In the genomic region with DNA sequence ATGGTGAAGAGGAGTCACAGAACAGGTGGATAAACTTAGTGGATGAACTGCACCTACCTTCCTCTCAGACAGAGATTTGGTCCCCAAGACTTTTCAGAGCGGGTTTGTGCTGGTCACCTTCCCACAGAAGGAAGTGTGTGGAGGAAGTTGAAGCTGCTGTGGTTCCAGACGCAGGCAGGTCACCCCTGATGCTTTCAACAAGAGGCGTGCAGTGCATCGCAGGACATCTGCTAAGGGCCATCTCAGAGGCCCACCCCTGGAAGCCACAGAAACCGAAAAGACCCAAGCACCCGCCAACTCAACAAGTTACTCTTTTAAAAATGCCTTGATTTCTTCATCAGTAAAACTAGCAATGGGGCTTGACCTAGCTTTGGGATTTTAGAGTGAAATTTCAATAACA, we compare ENCODE assay signal across 15 cellular contexts. TPM values are rescaled to one million over a fixed set of nuclear protein-coding genes. Genes with fewer than 3 reads are reported as not detected.
DNase-seq lines count a peak whose midpoint lies in the region; ATAC-seq and TF ChIP-seq lines count a peak whose summit lies in the region.
"Had no signal": no experiment of that assay in that cellular context is flagged by ENCODE, and none has a peak within 500 bp of the region (broad histone marks: within the 10 kb centered on the region; RNA-seq: fewer than 3 reads in every experiment).

No MANE protein-coding gene starts in this region.

- H3K9me3 ChIP-seq in hepatocyte (ENCODE audit: low read depth) = no peaks in the 10 kb centered on the region
- H3K9me3 ChIP-seq in aorta (ENCODE audit: control insufficient read depth, low read length) = no peaks in the 10 kb centered on the region

- no peak for ATAC-seq in activated CD8-positive, alpha-beta T cell treated with anti-CD3 and anti-CD28 coated beads for 36 hours
- peak; percentile 45 to 46 for ATAC-seq in stimulated activated naive B cell treated with anti-CD40 and anti-IgM and Interleukin-4, amounts not matched to agents 10 μg/mL and 1 μg/mL and 100 μg/mL, for 72 hours (replicated peaks)
- ATAC-seq in aorta (ENCODE audit: low FRiP score) = no peak

- no peak overlapping the region for H3K4me2 ChIP-seq in hepatocyte

- H3K27me3 Mint-ChIP-seq in activated CD8-positive, alpha-beta T cell treated with anti-CD3 and anti-CD28 coated beads for 36 hours = no peaks in the 10 kb centered on the region
- H3K27me3 Mint-ChIP-seq in stimulated activated naive B cell treated with anti-CD40 and anti-IgM and Interleukin-4, amounts not matched to agents 10 μg/mL and 1 μg/mL and 100 μg/mL, for 72 hours = no peaks in the 10 kb centered on the region

- peak; percentile 51 for DNase-seq in activated CD8-positive, alpha-beta memory T cell treated with anti-CD3 and anti-CD28 coated beads for 24 hours
- no peak for DNase-seq in activated CD8-positive, alpha-beta memory T cell treated with anti-CD3 and anti-CD28 coated beads, Interleukin-2, amount 50 U/mL, for 4 hours
- no peak for DNase-seq in activated CD8-positive, alpha-beta T cell treated with anti-CD3 and anti-CD28 coated beads for 36 hours
- DNase-seq in hepatocyte (ENCODE audit: low spot score) = no peak
- no peak for DNase-seq in stimulated activated naive B cell treated with anti-CD40 and anti-IgM and Interleukin-4, amounts not matched to agents 10 μg/mL and 1 μg/mL and 100 μg/mL, for 72 hours
- DNase-seq in cerebellum (ENCODE audit: low spot score) = no peak
- DNase-seq in caudate nucleus (lab: John Stamatoyannopoulos, UW) = no peak
- no peak for DNase-seq in aorta
- DNase-seq: KG1, NCI-H345 had no signal

- intact Hi-C loops in activated CD8-positive, alpha-beta T cell treated with anti-CD3 and anti-CD28 coated beads for 36 hours (cut with micrococcal nuclease) = no loop called here
- intact Hi-C loops in aorta (cut with DNase I) = no loop called here

- CTCF ChIA-PET in activated CD8-positive, alpha-beta T cell treated with anti-CD3 and anti-CD28 coated beads for 36 hours (lab: Charles Lee) = interaction anchor here (1.2 kb wide), 1 partner anchor 52 kb away, joined by 6 read pairs; no protein-coding TSS in a partner anchor

- H3K27ac Mint-ChIP-seq in activated CD8-positive, alpha-beta T cell treated with anti-CD3 and anti-CD28 coated beads for 36 hours = peak overlapping the region; percentile 64
- peak overlapping the region; percentile 22 for H3K27ac Mint-ChIP-seq in stimulated activated naive B cell treated with anti-CD40 and anti-IgM and Interleukin-4, amounts not matched to agents 10 μg/mL and 1 μg/mL and 100 μg/mL, for 72 hours

- WGBS in hepatocyte (ENCODE audit: low lambda C conversion rate, missing lambda C conversion rate) = 98% methylated on average over 6 of the region's 6 CpGs
- 90 to 93% methylated on average over 6 of the region's 6 CpGs for WGBS in aorta, 2 donors

- no peak for TF ChIP-seq CTCF in activated CD8-positive, alpha-beta T cell treated with anti-CD3 and anti-CD28 coated beads for 36 hours (IDR thresholded peaks at IDR 0.05)
- TF ChIP-seq CTCF in hepatocyte (IDR thresholded peaks at IDR 0.05; ENCODE audit: poor library complexity) = no peak

- H3K4me1 ChIP-seq in hepatocyte (ENCODE audit: insufficient read depth) (peaks cover 10% of the 10 kb centered on the region), aorta (ENCODE audit: control insufficient read depth in 1 of 2, insufficient read depth in 2 of 2, low read length in 2 of 2) (no peaks in the 10 kb centered on the region)

- no peak overlapping the region for H3K4me3 ChIP-seq in hepatocyte
- H3K4me3 ChIP-seq in aorta (ENCODE audit: low read length in 2 of 2) = no peak overlapping the region
- H3K4me3 ChIP-seq: SK-N-MC had no signal

- H3K36me3 Mint-ChIP-seq in activated CD8-positive, alpha-beta T cell treated with anti-CD3 and anti-CD28 coated beads for 36 hours (ENCODE audit: low read depth) = peaks cover 28% of the 10 kb centered on the region
- H3K36me3 Mint-ChIP-seq in stimulated activated naive B cell treated with anti-CD40 and anti-IgM and Interleukin-4, amounts not matched to agents 10 μg/mL and 1 μg/mL and 100 μg/mL, for 72 hours = peaks cover 47 to 78% of the 10 kb centered on the region in 2 donors

- H3K79me2 ChIP-seq in hepatocyte = peaks cover 22% of the 10 kb centered on the region

- no peaks in the 10 kb centered on the region for H4K20me1 ChIP-seq in hepatocyte (ENCODE audit: insufficient read depth, poor library complexity, severe bottlenecking)

- POLR2A ChIA-PET in activated CD8-positive, alpha-beta T cell treated with anti-CD3 and anti-CD28 coated beads for 36 hours (lab: Charles Lee) = no interaction called here

- no peaks in the 10 kb centered on the region for H3K9me3 Mint-ChIP-seq in activated CD8-positive, alpha-beta T cell treated with anti-CD3 and anti-CD28 coated beads for 36 hours
- no peaks in the 10 kb centered on the region for H3K9me3 Mint-ChIP-seq in stimulated activated naive B cell treated with anti-CD40 and anti-IgM and Interleukin-4, amounts not matched to agents 10 μg/mL and 1 μg/mL and 100 μg/mL, for 72 hours

- H3K36me3 ChIP-seq in hepatocyte (replicated peaks; ENCODE audit: insufficient read depth, low read depth) (no peaks in the 10 kb centered on the region), aorta (ENCODE audit: control insufficient read depth in 1 of 2, insufficient read depth in 2 of 2, low read length in 1 of 2) (peaks cover 0 to 1% of the 10 kb centered on the region in 2 donors)

- no peak overlapping the region for H3K4me3 Mint-ChIP-seq in activated CD8-positive, alpha-beta T cell treated with anti-CD3 and anti-CD28 coated beads for 36 hours
- H3K4me3 Mint-ChIP-seq in stimulated activated naive B cell treated with anti-CD40 and anti-IgM and Interleukin-4, amounts not matched to agents 10 μg/mL and 1 μg/mL and 100 μg/mL, for 72 hours = no peak overlapping the region

- no peak overlapping the region for H2AFZ ChIP-seq in hepatocyte

- H3K27ac ChIP-seq in hepatocyte = peak overlapping the region; percentile 21
- no peak overlapping the region for H3K27ac ChIP-seq in caudate nucleus (ENCODE audit: low read depth, low read length)
- H3K27ac ChIP-seq in aorta (ENCODE audit: low read depth in 1 of 2, low read length in 2 of 2) = no peak overlapping the region
- H3K27ac ChIP-seq: SK-N-MC had no signal

- H3K9me2 ChIP-seq in hepatocyte (replicated peaks; ENCODE audit: insufficient read depth) = no peaks in the 10 kb centered on the region

- peaks cover 43% of the 10 kb centered on the region for H3K4me1 Mint-ChIP-seq in activated CD8-positive, alpha-beta T cell treated with anti-CD3 and anti-CD28 coated beads for 36 hours (ENCODE audit: low read depth)
- peaks cover 33 to 54% of the 10 kb centered on the region in 2 donors for H3K4me1 Mint-ChIP-seq in stimulated activated naive B cell treated with anti-CD40 and anti-IgM and Interleukin-4, amounts not matched to agents 10 μg/mL and 1 μg/mL and 100 μg/mL, for 72 hours

- H3K27me3 ChIP-seq in hepatocyte (no peaks in the 10 kb centered on the region), aorta (ENCODE audit: control insufficient read depth in 1 of 2, insufficient read depth in 2 of 2, low read length in 1 of 2) (no peaks in the 10 kb centered on the region)

RNA-seq across cellular contexts. Expression of a gene that starts 1.0 kb away (rescaled TPM):
- total RNA-seq in activated CD8-positive, alpha-beta T cell treated with anti-CD3 and anti-CD28 coated beads for 36 hours = not detected
- total RNA-seq in hepatocyte (59.8 and 88.9 TPM in 2 replicates), cerebellum (not detected), aorta (not detected)
- polyA plus RNA-seq in hepatocyte (75.5 and 115 TPM in 2 replicates), aorta (10 to 100 TPM in 1 of 2 donors, not detected in 1; 16.8 TPM)
- total RNA-seq: A673, chondrocyte, mononuclear cell, posterior vena cava had no signal

RNA-seq across cellular contexts. Expression of a gene that starts 28.6 kb away (rescaled TPM):
- 1 to 10 TPM; 2.1 to 2.3 TPM for total RNA-seq in activated CD8-positive, alpha-beta T cell treated with anti-CD3 and anti-CD28 coated beads for 36 hours
- total RNA-seq in hepatocyte = 33.8 and 34.0 TPM in 2 replicates
- 38.7 and 40.6 TPM in 2 replicates for polyA plus RNA-seq in hepatocyte
- 27.3 TPM for total RNA-seq in cerebellum
- 10 to 100 TPM in 1 of 2 donors, 1 to 10 TPM in 1; 9.0 to 10.2 TPM for total RNA-seq in aorta
- polyA plus RNA-seq in aorta = 1 to 10 TPM; 4.1 to 8.1 TPM

RNA-seq across cellular contexts. Expression of a gene that starts 29.3 kb away (rescaled TPM):
- total RNA-seq in activated CD8-positive, alpha-beta T cell treated with anti-CD3 and anti-CD28 coated beads for 36 hours = 10 to 100 TPM; 47.0 to 57.4 TPM
- total RNA-seq in hepatocyte = 62.4 and 71.1 TPM in 2 replicates
- polyA plus RNA-seq in hepatocyte = 134 TPM in 2 replicates
- 43.0 TPM for total RNA-seq in cerebellum
- total RNA-seq in aorta = 10 to 100 TPM; 75.6 to 80.4 TPM
- polyA plus RNA-seq in aorta = 100 to 1,000 TPM in 1 of 2 donors, 10 to 100 TPM in 1; 76.4 to 106 TPM

RNA-seq across cellular contexts. Expression of a gene that starts 43.1 kb away (rescaled TPM):
- 10 to 100 TPM; 18.8 to 23.5 TPM for total RNA-seq in activated CD8-positive, alpha-beta T cell treated with anti-CD3 and anti-CD28 coated beads for 36 hours
- total RNA-seq in hepatocyte (11.3 and 18.1 TPM in 2 replicates), cerebellum (17.7 TPM), aorta (10 to 100 TPM; 13.2 to 22.5 TPM)
- polyA plus RNA-seq in hepatocyte (19.5 and 24.3 TPM in 2 replicates), aorta (1 to 10 TPM; 4.4 to 8.1 TPM)

Comparison
In these comparisons a context has a peak if more than half of its experiments do, and no peak if none do; other contexts are left out.
1. ATAC-seq: peak in stimulated activated naive B cell treated with anti-CD40 and anti-IgM and Interleukin-4, amounts not matched to agents 10 μg/mL and 1 μg/mL and 100 μg/mL, for 72 hours (2 of 2); none in activated CD8-positive, alpha-beta T cell treated with anti-CD3 and anti-CD28 coated beads for 36 hours (single experiment) and aorta (single experiment).
2. RNA of a gene that starts 1.0 kb away (total RNA-seq): 59.8 to 88.9 TPM in hepatocyte; not detected in cerebellum (single experiment), not detected in aorta and not detected in activated CD8-positive, alpha-beta T cell treated with anti-CD3 and anti-CD28 coated beads for 36 hours; every median in the first group is over 10 times any median in the second.